Comparison of ENCODE assay signal across 21 cellular contexts in genomic region chr6:11033825-11034224, GRCh38. TPM values are rescaled to one million over a fixed set of nuclear protein-coding genes. Genes with fewer than 3 reads are reported as not detected.
DNase-seq lines count a peak whose midpoint lies in the region; ATAC-seq and TF ChIP-seq lines count a peak whose summit lies in the region.
"Had no signal": no experiment of that assay in that cellular context is flagged by ENCODE, and none has a peak within 500 bp of the region (broad histone marks: within the 10 kb centered on the region; RNA-seq: fewer than 3 reads in every experiment).

No MANE protein-coding gene starts in this region.

- no peak overlapping the region for H4K91ac ChIP-seq in IMR-90 (ENCODE audit: insufficient read depth, low read depth, low read length)
- H4K91ac ChIP-seq in mesenchymal stem cell (ENCODE audit: low read length), result no peak overlapping the region

- peaks cover 40% of the 10 kb centered on the region for H3K27me3 Mint-ChIP-seq in activated T-cell treated with anti-CD3 and anti-CD28 coated beads, Interleukin-2, amount 50 U/mL, for 4 hours (ENCODE audit: low read depth)

- H3K9ac ChIP-seq in IMR-90 (ENCODE audit: low read depth, low read length), result no peak overlapping the region
- H3K9ac ChIP-seq in mesenchymal stem cell (ENCODE audit: low read length), result no peak overlapping the region

- H2BK20ac ChIP-seq in IMR-90 (ENCODE audit: low read depth, low read length), result no peak overlapping the region

- H3K27ac ChIP-seq in IMR-90 (ENCODE audit: insufficient read depth, low read length) (no peak overlapping the region), brain microvascular endothelial cell (no peak overlapping the region), mesenchymal stem cell (ENCODE audit: low read length, poor library complexity, severe bottlenecking) (no peak overlapping the region)
- H3K27ac ChIP-seq: C4-2B, gastrocnemius medialis, pancreas, Peyer's patch, suprapubic skin had no signal

- H3K23ac ChIP-seq in IMR-90 (ENCODE audit: low read depth, low read length) (no peak overlapping the region), mesenchymal stem cell (ENCODE audit: low read length in 2 of 2) (no peak overlapping the region)

- no peak overlapping the region for H3K14ac ChIP-seq in IMR-90 (replicated peaks; ENCODE audit: low read depth, low read length)
- H3K14ac ChIP-seq in mesenchymal stem cell (ENCODE audit: low read length in 2 of 2), result no peak overlapping the region

- no peak overlapping the region for H2BK12ac ChIP-seq in mesenchymal stem cell (ENCODE audit: low read length in 2 of 2)

- no peaks in the 10 kb centered on the region for H3K9me1 ChIP-seq in IMR-90 (ENCODE audit: insufficient read depth, low read length)

- no peaks in the 10 kb centered on the region for H3K36me3 Mint-ChIP-seq in activated T-cell treated with anti-CD3 and anti-CD28 coated beads, Interleukin-2, amount 50 U/mL, for 4 hours (ENCODE audit: insufficient read depth)

- H4K20me1 ChIP-seq in IMR-90 (ENCODE audit: insufficient read depth, low read length), result no peaks in the 10 kb centered on the region

- in situ Hi-C loops in IMR-90 (cut with MboI; ENCODE audit: low sequenced_read_pairs) (no loop called here), brain microvascular endothelial cell (cut with HindIII; ENCODE audit: low pct_ligation_motif_present, low sequenced_read_pairs) (no loop called here)

- H3K9me3 Mint-ChIP-seq in activated T-cell treated with anti-CD3 and anti-CD28 coated beads, Interleukin-2, amount 50 U/mL, for 4 hours, result no peaks in the 10 kb centered on the region
- H3K9me3 Mint-ChIP-seq: T-helper 2 cell treated with Interferon-gamma antibody and Interleukin-4, amounts not matched to agents 5 μg/mL and 100 μg/mL, for 36 hours had no signal

- H3K4me3 ChIP-seq in IMR-90 (ENCODE audit: insufficient read depth, low read depth, low read length) (no peak overlapping the region), brain microvascular endothelial cell (ENCODE audit: low read depth, low read length) (no peak overlapping the region), mesenchymal stem cell (ENCODE audit: insufficient read depth in 1 of 2, low read depth in 1 of 2, low read length in 2 of 2) (no peak overlapping the region)
- H3K4me3 ChIP-seq: gastrocnemius medialis, pancreas, Peyer's patch, suprapubic skin had no signal

- no peaks in the 10 kb centered on the region for H3K4me1 Mint-ChIP-seq in activated T-cell treated with anti-CD3 and anti-CD28 coated beads, Interleukin-2, amount 50 U/mL, for 4 hours (ENCODE audit: low read depth)

- intact Hi-C loops in IMR-90 (cut with micrococcal nuclease), result loop anchor here (2.0 kb wide), 1 partner anchor 71 kb away; no protein-coding TSS in a partner anchor

- BruUV-seq in IMR-90 (replicated peaks; lab: Mats Ljungman, UMichigan), result no TSS peak

- peak; percentile 74 for DNase-seq in AG08396 (ENCODE audit: low spot score)
- DNase-seq in IMR-90, result peak; percentile 90
- peak; percentile 35 for DNase-seq in brain microvascular endothelial cell
- peak; percentile 74 for DNase-seq in mesenchymal stem cell
- no peak for DNase-seq in activated T-cell treated with anti-CD3 and anti-CD28 coated beads, Interleukin-2, amount 50 U/mL, for 4 hours
- DNase-seq in NCI-H1694 treated with DMSO at 0.1 percent for 48 hours (lab: John Stamatoyannopoulos, UW), result no peak
- DNase-seq in 8988T, result no peak
- DNase-seq: activated CD4-positive, alpha-beta T cell treated with anti-CD3 and anti-CD28 coated beads for 4 hours; activated T-cell treated with anti-CD3 and anti-CD28 coated beads, Interleukin-2, amount 50 U/mL, for 48 hours; amniotic stem cell; gastrocnemius medialis; Kasumi-1; NCI-H1694; NCI-H526 treated with DMSO at 0.1 percent for 48 hours; pancreas; Peyer's patch had no signal

- H2AFZ ChIP-seq in IMR-90 (replicated peaks; ENCODE audit: low read length, poor library complexity) (no peak overlapping the region), mesenchymal stem cell (ENCODE audit: low read depth, low read length) (no peak overlapping the region)

- H2AK5ac ChIP-seq in IMR-90 (ENCODE audit: low read depth, low read length) (no peak overlapping the region), mesenchymal stem cell (ENCODE audit: low read length, severe bottlenecking) (no peak overlapping the region)

- TF ChIP-seq POLR2A in IMR-90 (IDR thresholded peaks at IDR 0.05; ENCODE audit: low read depth, low read length), result no peak

- no peak for TF ChIP-seq CTCF in IMR-90 (conservative IDR thresholded peaks at IDR 0.05; ENCODE audit: low read depth, low read length)
- no peak for TF ChIP-seq CTCF in brain microvascular endothelial cell (IDR thresholded peaks at IDR 0.05; ENCODE audit: low read depth, low read length, missing control alignments)

- H3K4ac ChIP-seq in IMR-90 (ENCODE audit: low read depth, low read length) (no peak overlapping the region), mesenchymal stem cell (ENCODE audit: low read depth in 1 of 2, low read length in 2 of 2) (no peak overlapping the region)

- H3K18ac ChIP-seq in IMR-90 (ENCODE audit: low read depth, low read length), result no peak overlapping the region
- H3K18ac ChIP-seq in mesenchymal stem cell (ENCODE audit: low read depth in 1 of 2, low read length in 2 of 2), result no peak overlapping the region

- CTCF ChIA-PET in IMR-90 (lab: Yijun Ruan, JAX), result interaction anchor here (1.2 kb wide), 1 partner anchor 79 kb away, joined by 3 read pairs; no protein-coding TSS in a partner anchor

- dilution Hi-C loops in IMR-90 (cut with HindIII; ENCODE audit: low sequenced_read_pairs, unreplicated experiment), result no loop called here

- H3K4me1 ChIP-seq in IMR-90 (ENCODE audit: control insufficient read depth, insufficient read depth, low read length) (peaks cover 6% of the 10 kb centered on the region), mesenchymal stem cell (ENCODE audit: control insufficient read depth, insufficient read depth, low read depth, low read length) (no peaks in the 10 kb centered on the region)
- H3K4me1 ChIP-seq: gastrocnemius medialis, pancreas, Peyer's patch, suprapubic skin had no signal

- H3K9me3 ChIP-seq in IMR-90 (ENCODE audit: control insufficient read depth, insufficient read depth, low read length), result no peaks in the 10 kb centered on the region
- H3K9me3 ChIP-seq in mesenchymal stem cell (ENCODE audit: control insufficient read depth, low read length), result no peaks in the 10 kb centered on the region
- H3K9me3 ChIP-seq: gastrocnemius medialis, pancreas, Peyer's patch, suprapubic skin had no signal

- H3K4me2 ChIP-seq in IMR-90 (ENCODE audit: low read depth, low read length) (no peak overlapping the region), mesenchymal stem cell (ENCODE audit: low read length, poor library complexity, severe bottlenecking) (no peak overlapping the region)

- ATAC-seq in IMR-90 (ENCODE audit: low read depth) (peak; percentile 92), HG03045 (IDR thresholded peaks at IDR 0.05; ENCODE audit: unreplicated experiment) (no peak)
- no peak for ATAC-seq in activated T-cell treated with anti-CD3 and anti-CD28 coated beads, Interleukin-2, amount 50 U/mL, for 4 hours
- ATAC-seq: gastrocnemius medialis, pancreas had no signal

- H3K36me3 ChIP-seq in IMR-90 (ENCODE audit: control insufficient read depth, insufficient read depth, low read length) (no peaks in the 10 kb centered on the region), brain microvascular endothelial cell (replicated peaks) (no peaks in the 10 kb centered on the region), mesenchymal stem cell (ENCODE audit: control insufficient read depth in 1 of 2, insufficient read depth in 2 of 2, low read depth in 1 of 2, low read length in 2 of 2) (no peaks in the 10 kb centered on the region)
- H3K36me3 ChIP-seq: gastrocnemius medialis, pancreas, Peyer's patch, suprapubic skin had no signal

- POLR2A ChIA-PET in IMR-90 (lab: Charles Lee; ENCODE audit: unreplicated experiment), result no interaction called here

- no peak overlapping the region for H3K4me3 Mint-ChIP-seq in activated T-cell treated with anti-CD3 and anti-CD28 coated beads, Interleukin-2, amount 50 U/mL, for 4 hours
- H3K4me3 Mint-ChIP-seq: T-helper 2 cell treated with Interferon-gamma antibody and Interleukin-4, amounts not matched to agents 5 μg/mL and 100 μg/mL, for 36 hours had no signal

- no peak overlapping the region for H4K5ac ChIP-seq in IMR-90 (ENCODE audit: low read depth, low read length)

- peaks cover 0 to 6% of the 10 kb centered on the region in 2 experiments; a peak in 2 of 4 replicates for H3K79me1 ChIP-seq in IMR-90 (ENCODE audit: low read depth in 1 of 2, low read length in 2 of 2)
- H3K79me1 ChIP-seq in mesenchymal stem cell (replicated peaks; ENCODE audit: low read length, poor library complexity, severe bottlenecking), result no peaks in the 10 kb centered on the region

- H3K56ac ChIP-seq in IMR-90 (ENCODE audit: extremely low read depth, insufficient read depth, low read length), result no peak overlapping the region

- H3K27me3 ChIP-seq in IMR-90 (ENCODE audit: control insufficient read depth, insufficient read depth, low read length) (no peaks in the 10 kb centered on the region), brain microvascular endothelial cell (replicated peaks) (no peaks in the 10 kb centered on the region), mesenchymal stem cell (ENCODE audit: control insufficient read depth in 1 of 2, insufficient read depth in 1 of 2, low read length in 2 of 2) (no peaks in the 10 kb centered on the region)
- H3K27me3 ChIP-seq: Peyer's patch had no signal

- H2BK15ac ChIP-seq in IMR-90 (ENCODE audit: low read depth, low read length) (no peak overlapping the region), mesenchymal stem cell (ENCODE audit: low read depth, poor library complexity, severe bottlenecking) (no peak overlapping the region)

- TF ChIP-seq RAD21 in IMR-90 (IDR thresholded peaks at IDR 0.05; ENCODE audit: low read length), result no peak

- H2AK9ac ChIP-seq in IMR-90 (replicated peaks; ENCODE audit: low read depth, low read length, poor library complexity), result no peak overlapping the region

- H2BK120ac ChIP-seq in IMR-90 (ENCODE audit: low read depth, low read length) (no peak overlapping the region; the same call in 1 of the 2 replicates), mesenchymal stem cell (ENCODE audit: low read depth, low read length) (no peak overlapping the region)

- H4K8ac ChIP-seq in IMR-90 (ENCODE audit: low read depth in 2 of 2, low read length in 2 of 2) (peak overlapping the region in 1 of 2 experiments; percentile 83; a peak in 1 of 4 replicates), mesenchymal stem cell (ENCODE audit: low read length) (no peak overlapping the region)

- H2BK5ac ChIP-seq in IMR-90 (ENCODE audit: low read depth, low read length, poor library complexity, severe bottlenecking) (peak overlapping the region; percentile 74), mesenchymal stem cell (ENCODE audit: low read depth, low read length, poor library complexity, severe bottlenecking) (no peak overlapping the region)

RNA-seq across cellular contexts. Expression of gene ELOVL2, which starts 10.3 kb away (rescaled TPM):
- total RNA-seq in IMR-90 (2012; rRNA removed), result 7.9 and 10.6 TPM in 2 replicates
- polyA plus RNA-seq in IMR-90 (2012; rRNA removed), result 5.2 and 6.3 TPM in 2 replicates
- 1.6 and 1.7 TPM in 2 replicates for polyA plus RNA-seq in IMR-90 (2012; cell fraction: cytosol; rRNA removed)
- 1.0 and 9.0 TPM in 2 replicates for polyA plus RNA-seq in IMR-90 (2012; cell fraction: nucleus; rRNA removed; ENCODE audit: low replicate concordance)
- 11.7 TPM for polyA plus RNA-seq in mesenchymal stem cell (2013, experiment 1 of 2)
- polyA plus RNA-seq in mesenchymal stem cell (2013, experiment 2 of 2), result 12.0 TPM
- total RNA-seq in activated T-cell treated with anti-CD3 and anti-CD28 coated beads, Interleukin-2, amount 50 U/mL, for 4 hours, result not detected
- total RNA-seq: mononuclear cell had no signal

RNA-seq across cellular contexts. Expression of gene SMIM13, which starts 59.8 kb away (rescaled TPM):
- 10.0 and 17.2 TPM in 2 replicates for total RNA-seq in IMR-90 (2012; rRNA removed)
- 3.8 and 5.4 TPM in 2 replicates for polyA plus RNA-seq in IMR-90 (2012; rRNA removed)
- polyA plus RNA-seq in IMR-90 (2012; cell fraction: cytosol; rRNA removed), result 1.1 TPM in 2 replicates
- polyA plus RNA-seq in IMR-90 (2012; cell fraction: nucleus; rRNA removed; ENCODE audit: low replicate concordance), result 0.57 and 2.8 TPM in 2 replicates
- 12.3 TPM for polyA plus RNA-seq in mesenchymal stem cell (2013, experiment 1 of 2)
- 13.6 TPM for polyA plus RNA-seq in mesenchymal stem cell (2013, experiment 2 of 2)
- total RNA-seq in activated T-cell treated with anti-CD3 and anti-CD28 coated beads, Interleukin-2, amount 50 U/mL, for 4 hours, result 10 to 100 TPM; 13.7 to 15.2 (median 14.9) TPM

Comparison
In these comparisons a context has a peak if more than half of its experiments do, and no peak if none do; other contexts are left out.
1. DNase-seq: peak in AG08396 (single experiment), IMR-90 (single experiment), brain microvascular endothelial cell (single experiment) and mesenchymal stem cell (single experiment); none in activated T-cell treated with anti-CD3 and anti-CD28 coated beads, Interleukin-2, amount 50 U/mL, for 4 hours (single experiment), NCI-H1694 treated with DMSO at 0.1 percent for 48 hours (single experiment) and 8988T (single experiment).